In genomic region chr13:102774596-102775375, GRCh38 we compare ENCODE assay signal across 10 cellular contexts. TPM values are rescaled to one million over a fixed set of nuclear protein-coding genes. Genes with fewer than 3 reads are reported as not detected.
DNase-seq lines count a peak whose midpoint lies in the region; ATAC-seq and TF ChIP-seq lines count a peak whose summit lies in the region.
"Had no signal": no experiment of that assay in that cellular context is flagged by ENCODE, and none has a peak within 500 bp of the region (broad histone marks: within the 10 kb centered on the region; RNA-seq: fewer than 3 reads in every experiment).

No MANE protein-coding gene starts in this region.

- H3K27me3 Mint-ChIP-seq in activated naive CD4-positive, alpha-beta T cell treated with anti-CD3 and anti-CD28 coated beads for 36 hours (ENCODE audit: low read depth): no peaks in the 10 kb centered on the region

- peak overlapping the region; percentile 99 for H2AFZ ChIP-seq in hepatocyte

- peaks cover 38% of the 10 kb centered on the region for H3K4me1 Mint-ChIP-seq in activated naive CD4-positive, alpha-beta T cell treated with anti-CD3 and anti-CD28 coated beads for 36 hours (ENCODE audit: low read depth)

- H3K9me3 ChIP-seq in SJCRH30 (replicated peaks) (no peaks in the 10 kb centered on the region; the same call in 1 of the 2 replicates), hepatocyte (ENCODE audit: low read depth) (no peaks in the 10 kb centered on the region), testis (no peaks in the 10 kb centered on the region)
- H3K9me3 ChIP-seq: vagina had no signal

- H4K20me1 ChIP-seq in hepatocyte (ENCODE audit: insufficient read depth, poor library complexity, severe bottlenecking): no peaks in the 10 kb centered on the region

- H3K4me3 ChIP-seq in SJCRH30: no peak overlapping the region
- no peak overlapping the region for H3K4me3 ChIP-seq in hepatocyte
- H3K4me3 ChIP-seq in testis: peak overlapping the region; percentile 72 to 97
- H3K4me3 ChIP-seq in coronary artery: no peak overlapping the region

- H3K27ac ChIP-seq in SJCRH30 (peak overlapping the region; percentile 71), hepatocyte (no peak overlapping the region), testis (no peak overlapping the region), coronary artery (no peak overlapping the region)

- 97% methylated on average over 8 of the region's 8 CpGs for WGBS in hepatocyte (ENCODE audit: low lambda C conversion rate, missing lambda C conversion rate)
- 66 to 73% methylated on average over 8 of the region's 8 CpGs for WGBS in testis, 2 donors

- H3K4me1 ChIP-seq in SJCRH30: peaks cover 14% of the 10 kb centered on the region
- peaks cover 13% of the 10 kb centered on the region for H3K4me1 ChIP-seq in hepatocyte (ENCODE audit: insufficient read depth)
- H3K4me1 ChIP-seq in testis: peaks cover 5% of the 10 kb centered on the region

- H3K9me2 ChIP-seq in hepatocyte (replicated peaks; ENCODE audit: insufficient read depth): no peaks in the 10 kb centered on the region

- no peaks in the 10 kb centered on the region for H3K27me3 ChIP-seq in SJCRH30
- no peaks in the 10 kb centered on the region for H3K27me3 ChIP-seq in hepatocyte
- no peaks in the 10 kb centered on the region for H3K27me3 ChIP-seq in testis
- H3K27me3 ChIP-seq: vagina had no signal

- no peak for ATAC-seq in HG02973 (IDR thresholded peaks at IDR 0.05; ENCODE audit: unreplicated experiment)

- peaks cover 12% of the 10 kb centered on the region for H3K79me2 ChIP-seq in hepatocyte

- CTCF ChIA-PET in activated naive CD4-positive, alpha-beta T cell treated with anti-CD3 and anti-CD28 coated beads for 36 hours (lab: Charles Lee): interaction anchor here (0.8 to 1.3 kb wide), 2 partner anchors 25 to 27 kb away, joined by 3 read pairs; no protein-coding TSS in a partner anchor

- H3K27ac Mint-ChIP-seq in activated naive CD4-positive, alpha-beta T cell treated with anti-CD3 and anti-CD28 coated beads for 36 hours: peak overlapping the region; percentile 87

- H3K4me3 Mint-ChIP-seq in activated naive CD4-positive, alpha-beta T cell treated with anti-CD3 and anti-CD28 coated beads for 36 hours: peak overlapping the region; percentile 82

- H3K36me3 Mint-ChIP-seq in activated naive CD4-positive, alpha-beta T cell treated with anti-CD3 and anti-CD28 coated beads for 36 hours (ENCODE audit: low read depth): peaks cover 6% of the 10 kb centered on the region

- H3K36me3 ChIP-seq in SJCRH30 (no peaks in the 10 kb centered on the region), hepatocyte (replicated peaks; ENCODE audit: insufficient read depth, low read depth) (no peaks in the 10 kb centered on the region), testis (ENCODE audit: low read depth, missing control alignments) (no peaks in the 10 kb centered on the region)
- H3K36me3 ChIP-seq: vagina had no signal

- no peak for TF ChIP-seq CTCF in hepatocyte (IDR thresholded peaks at IDR 0.05; ENCODE audit: poor library complexity)
- TF ChIP-seq CTCF in testis (IDR thresholded peaks at IDR 0.05): no peak
- no peak for TF ChIP-seq CTCF in coronary artery (IDR thresholded peaks at IDR 0.05)

- H3K9me3 Mint-ChIP-seq in activated naive CD4-positive, alpha-beta T cell treated with anti-CD3 and anti-CD28 coated beads for 36 hours: no peaks in the 10 kb centered on the region

- intact Hi-C loops in activated naive CD4-positive, alpha-beta T cell treated with anti-CD3 and anti-CD28 coated beads for 36 hours (cut with micrococcal nuclease): loop anchor here (10.0 kb wide), 1 partner anchor 1150 kb away; no protein-coding TSS in a partner anchor
- intact Hi-C loops in testis (cut with DNase I; ENCODE audit: low total_unique reads): no loop called here

- DNase-seq in activated naive CD4-positive, alpha-beta T cell treated with anti-CD3 and anti-CD28 coated beads for 36 hours: no peak
- no peak for DNase-seq in activated naive CD4-positive, alpha-beta T cell treated with anti-CD3 and anti-CD28 coated beads, Interleukin-2, amount 50 U/mL, for 16 hours
- DNase-seq in SJCRH30 (peak in 1 of 2 experiments; percentile 34), hepatocyte (ENCODE audit: low spot score) (no peak), testis (no peak), coronary artery (ENCODE audit: low spot score) (no peak), mesenteric fat pad (ENCODE audit: low spot score) (no peak)
- DNase-seq: NCI-H510A had no signal

- no peak for TF ChIP-seq POLR2A in testis (IDR thresholded peaks at IDR 0.05)

- no peak overlapping the region for H3K4me2 ChIP-seq in hepatocyte

RNA-seq across cellular contexts. Expression of gene TEX30, which starts 1.2 kb away (rescaled TPM):
- total RNA-seq in activated naive CD4-positive, alpha-beta T cell treated with anti-CD3 and anti-CD28 coated beads for 36 hours: 10 to 100 TPM; 20.8 to 23.0 TPM
- total RNA-seq in SJCRH30 (2014; rRNA removed; shearing (Covaris generic)): 18.8 and 20.1 TPM in 2 replicates
- total RNA-seq in hepatocyte (11.3 and 15.4 TPM in 2 replicates), testis (100 to 1,000 TPM in 1 of 2 donors, 10 to 100 TPM in 1; 80.1 to 123 TPM), mesenteric fat pad (9.2 TPM)
- polyA plus RNA-seq in hepatocyte (14.6 and 20.6 TPM in 2 replicates), testis (ENCODE audit: insufficient read depth, low read depth, low replicate concordance) (241 TPM)

RNA-seq across cellular contexts. Expression of gene POGLUT2, which starts 24.0 kb away (rescaled TPM):
- 1 to 10 TPM; 2.1 to 3.7 TPM for total RNA-seq in activated naive CD4-positive, alpha-beta T cell treated with anti-CD3 and anti-CD28 coated beads for 36 hours
- total RNA-seq in SJCRH30 (2014; rRNA removed; shearing (Covaris generic)): 31.3 and 32.2 TPM in 2 replicates
- total RNA-seq in hepatocyte (18.1 and 21.4 TPM in 2 replicates), testis (1 to 10 TPM; 2.5 to 4.1 TPM), mesenteric fat pad (3.8 TPM)
- polyA plus RNA-seq in hepatocyte (18.1 and 20.7 TPM in 2 replicates), testis (ENCODE audit: insufficient read depth, low read depth, low replicate concordance) (3.9 TPM)

RNA-seq across cellular contexts. Expression of gene BIVM, which starts 24.1 kb away (rescaled TPM):
- 10 to 100 TPM in 1 of 2 experiments, 1 to 10 TPM in 1; 9.9 to 11.1 TPM for total RNA-seq in activated naive CD4-positive, alpha-beta T cell treated with anti-CD3 and anti-CD28 coated beads for 36 hours
- total RNA-seq in SJCRH30 (2014; rRNA removed; shearing (Covaris generic)): 10.6 and 12.5 TPM in 2 replicates
- total RNA-seq in hepatocyte: 23.4 and 33.5 TPM in 2 replicates
- polyA plus RNA-seq in hepatocyte: 10.7 and 16.9 TPM in 2 replicates
- 1 to 10 TPM; 8.4 to 9.1 TPM for total RNA-seq in testis
- polyA plus RNA-seq in testis (ENCODE audit: insufficient read depth, low read depth, low replicate concordance): 4.7 TPM
- 11.9 TPM for total RNA-seq in mesenteric fat pad

Comparison
In these comparisons a context has a peak if more than half of its experiments do, and no peak if none do; other contexts are left out.
1. H3K4me3 ChIP-seq: peak in testis (2 of 2); none in SJCRH30 (single experiment), hepatocyte (single experiment) and coronary artery (single experiment).